ENCODE assay signal across 11 cellular contexts in genomic region chr4:115042496-115042895, GRCh38.
A peak's percentile ranks its signal among the peaks of the same experiment; 100 is the strongest.
DNase-seq lines count a peak whose midpoint lies in the region; ATAC-seq and TF ChIP-seq lines count a peak whose summit lies in the region.
"Had no signal": no experiment of that assay in that cellular context is flagged by ENCODE, and none has a peak within 500 bp of the region (broad histone marks: within the 10 kb centered on the region; RNA-seq: fewer than 3 reads in every experiment).

No MANE protein-coding gene starts in this region.

- no peaks in the 10 kb centered on the region for H3K36me3 ChIP-seq in OCI-LY1 (ENCODE audit: insufficient read depth, low read length)
- H3K36me3 ChIP-seq: Peyer's patch had no signal

- H3F3A ChIP-seq in OCI-LY1 (ENCODE audit: insufficient read depth, low read length), result no peaks in the 10 kb centered on the region

- ATAC-seq in GM21717 (IDR thresholded peaks at IDR 0.05; ENCODE audit: unreplicated experiment) (peak; percentile 72), HG02938 (IDR thresholded peaks at IDR 0.05; ENCODE audit: unreplicated experiment) (no peak), HG02763 (IDR thresholded peaks at IDR 0.05; ENCODE audit: unreplicated experiment) (no peak)

- H4K20me1 ChIP-seq in OCI-LY1 (ENCODE audit: insufficient read depth, low read length), result no peaks in the 10 kb centered on the region

- no peaks in the 10 kb centered on the region for H3K4me1 ChIP-seq in OCI-LY1 (ENCODE audit: insufficient read depth, low read length, severe bottlenecking)
- H3K4me1 ChIP-seq: Peyer's patch had no signal

- no peaks in the 10 kb centered on the region for H3K27me3 ChIP-seq in OCI-LY1 (ENCODE audit: insufficient read depth, low read length)
- H3K27me3 ChIP-seq: Peyer's patch had no signal

- H3K4me2 ChIP-seq in OCI-LY1 (ENCODE audit: low read length), result no peak overlapping the region

- H3K4me3 ChIP-seq in OCI-LY1 (ENCODE audit: low read depth, low read length, poor library complexity, severe bottlenecking) (no peak overlapping the region), fibroblast of villous mesenchyme (ENCODE audit: low read depth, low read length) (no peak overlapping the region)
- H3K4me3 ChIP-seq: Peyer's patch had no signal

- H3K27ac ChIP-seq in OCI-LY1 (ENCODE audit: low read depth, low read length, poor library complexity, severe bottlenecking), result no peak overlapping the region
- H3K27ac ChIP-seq: Peyer's patch had no signal

- TF ChIP-seq CTCF in OCI-LY1 (IDR thresholded peaks at IDR 0.05; ENCODE audit: low read length), result peak; percentile 25; the same call in 1 of the 2 replicates
- peak; percentile 13 for TF ChIP-seq CTCF in fibroblast of villous mesenchyme (IDR thresholded peaks at IDR 0.05; ENCODE audit: insufficient read depth, low read depth, low read length)

- no peak overlapping the region for H3K9ac ChIP-seq in OCI-LY1 (ENCODE audit: low read length)

- no peaks in the 10 kb centered on the region for H3K9me3 ChIP-seq in OCI-LY1 (ENCODE audit: low read length)
- H3K9me3 ChIP-seq: Peyer's patch had no signal

- no peaks in the 10 kb centered on the region for H3K9me2 ChIP-seq in OCI-LY1 (ENCODE audit: low read depth, low read length)

- no peaks in the 10 kb centered on the region for H3K79me2 ChIP-seq in OCI-LY1 (ENCODE audit: insufficient read depth, low read length)

- peak; percentile 1 for DNase-seq in EH (ENCODE audit: low read depth)
- no peak for DNase-seq in fibroblast of villous mesenchyme (ENCODE audit: low read depth)
- no peak for DNase-seq in NCI-H510A (lab: John Stamatoyannopoulos, UW)
- DNase-seq in NCI-H345 treated with DMSO at 0.1 percent for 48 hours (lab: John Stamatoyannopoulos, UW; ENCODE audit: unreplicated experiment), result no peak
- DNase-seq: NCI-H2029; Peyer's patch; stimulated activated CD4-positive, alpha-beta T cell treated with anti-CD3 and anti-CD28 coated beads, Interleukin-1b, Interleukin-23, amount 100 ng/mL, for 48 hours had no signal

- no peak overlapping the region for H2AFZ ChIP-seq in OCI-LY1 (ENCODE audit: low read length)
